ENCODE assay signal across 19 cellular contexts in genomic region chr4:144267084-144267483, GRCh38.
"Had no signal": no experiment of that assay in that cellular context is flagged by ENCODE, and none has a peak within 500 bp of the region (broad histone marks: within the 10 kb centered on the region; RNA-seq: fewer than 3 reads in every experiment).

No MANE protein-coding gene starts in this region.

- H3K36me3 ChIP-seq: MG63 had no signal

- H3K27me3 ChIP-seq: MG63 had no signal

- H3K27ac ChIP-seq: PC-9 had no signal

- ATAC-seq: activated CD4-positive, CD25-positive, alpha-beta regulatory T cell treated with anti-CD3 and anti-CD28 coated beads, Interleukin-2, amount 50 U/mL, for 24 hours; activated CD8-positive, alpha-beta T cell treated with anti-CD3 and anti-CD28 coated beads, Interleukin-2, amount 10 ng/mL, durations not matched to agents 7 days and 5 days had no signal

- H3K4me2 ChIP-seq: PC-9 had no signal

- H3K9me3 ChIP-seq: MG63 had no signal

- DNase-seq: activated CD4-positive, alpha-beta T cell treated with anti-CD3 and anti-CD28 coated beads for 4 hours; activated CD8-positive, alpha-beta T cell treated with anti-CD3 and anti-CD28 coated beads, Interleukin-2, amount 10 ng/mL, durations not matched to agents 7 days and 5 days; activated effector memory CD4-positive, alpha-beta T cell treated with Interleukin-2 at 50 U/mL for 16 hours; activated naive CD4-positive, alpha-beta T cell; activated T-cell treated with anti-CD3 and anti-CD28 coated beads, Interleukin-2, amount 50 U/mL, for 24 hours; aorta; KG1; MG63; MV-4-11; NCI-H1092 treated with DMSO at 0.1 percent for 48 hours; NCI-H1436 treated with DMSO at 0.1 percent for 48 hours; NCI-H187 treated with DMSO at 0.1 percent for 48 hours; NCI-H2081 treated with DMSO at 0.1 percent for 48 hours; NCI-H2171 treated with DMSO at 0.1 percent for 48 hours; NCI-H446; NCI-H524; PC-9; SHP77 treated with DMSO at 0.1 percent for 48 hours had no signal

- H2AFZ ChIP-seq: PC-9 had no signal

- H3K4me3 ChIP-seq: MG63, PC-9 had no signal
